33 cellular contexts compared by ENCODE assay signal in genomic region chr4:100688368-100688767, GRCh38.
"Had no signal": no experiment of that assay in that cellular context is flagged by ENCODE, and none has a peak within 500 bp of the region (broad histone marks: within the 10 kb centered on the region; RNA-seq: fewer than 3 reads in every experiment).

No MANE protein-coding gene starts in this region.

- H3K4me3 ChIP-seq: cardiac muscle cell, esophagus squamous epithelium, gastrocnemius medialis, heart left ventricle had no signal

- H3K27me3 ChIP-seq: brain microvascular endothelial cell, cardiac muscle cell, esophagus squamous epithelium, gastrocnemius medialis, heart left ventricle had no signal

- ATAC-seq: activated naive CD4-positive, alpha-beta T cell treated with anti-CD3 and anti-CD28 coated beads, Interleukin-2, amount 50 U/mL, for 72 hours; activated T-cell treated with anti-CD3 and anti-CD28 coated beads, Interleukin-2, amount 50 U/mL, for 72 hours; effector memory CD8-positive, alpha-beta T cell; gastrocnemius medialis; heart left ventricle; WTC11 had no signal

- H3K9me3 ChIP-seq: gastrocnemius medialis had no signal

- DNase-seq: activated CD4-positive, alpha-beta memory T cell treated with anti-CD3 and anti-CD28 coated beads, Interleukin-2, amount 10 ng/mL, durations not matched to agents 7 days and 5 days; activated CD4-positive, alpha-beta T cell treated with anti-CD3 and anti-CD28 coated beads for 1 hour; activated CD4-positive, alpha-beta T cell treated with anti-CD3 and anti-CD28 coated beads for 4 hours; activated CD4-positive, alpha-beta T cell treated with anti-CD3 and anti-CD28 coated beads, Interleukin-2, amount 10 ng/mL, durations not matched to agents 7 days and 5 days; activated CD4-positive, alpha-beta T cell treated with anti-CD3 and anti-CD28 coated beads, Interleukin-2, amount 50 U/mL, for 4 hours; activated CD8-positive, alpha-beta memory T cell treated with anti-CD3 and anti-CD28 coated beads, Interleukin-2, amount 50 U/mL, for 48 hours; activated gamma-delta T cell; activated naive CD4-positive, alpha-beta T cell; activated naive CD4-positive, alpha-beta T cell treated with anti-CD3 and anti-CD28 coated beads, Interleukin-2, amount 10 ng/mL, durations not matched to agents 7 days and 5 days; activated naive CD8-positive, alpha-beta T cell treated with anti-CD3 and anti-CD28 coated beads, Interleukin-2, amount 10 ng/mL, durations not matched to agents 7 days and 5 days; activated T-cell treated with anti-CD3 and anti-CD28 coated beads for 4 hours; activated T-cell treated with anti-CD3 and anti-CD28 coated beads, Interleukin-2, amount 50 U/mL, for 24 hours; activated T-cell treated with anti-CD3 and anti-CD28 coated beads, Interleukin-2, amount 50 U/mL, for 72 hours; amniotic stem cell; anterior cingulate cortex; brain microvascular endothelial cell; central memory CD4-positive, alpha-beta T cell; cortex of kidney; dermis blood vessel endothelial cell; effector CD4-positive, alpha-beta T cell; effector memory CD8-positive, alpha-beta T cell; esophagus squamous epithelium; foreskin fibroblast; gastrocnemius medialis; glutamatergic neuron; heart left ventricle; T-helper 2 cell had no signal

- H3K36me3 ChIP-seq: brain microvascular endothelial cell, cardiac muscle cell, esophagus squamous epithelium, gastrocnemius medialis, heart left ventricle had no signal

- FAIRE-seq: astrocyte had no signal

- H3K27ac ChIP-seq: brain microvascular endothelial cell, cardiac muscle cell, epithelial cell of prostate, esophagus squamous epithelium, gastrocnemius medialis, heart left ventricle, VCaP had no signal

- H3K4me1 ChIP-seq: esophagus squamous epithelium, gastrocnemius medialis, heart left ventricle had no signal
